In genomic region chr14:75979641-75980422, GRCh38 we compare ENCODE assay signal across 8 cellular contexts. TPM values are rescaled to one million over a fixed set of nuclear protein-coding genes. Genes with fewer than 3 reads are reported as not detected.
DNase-seq lines count a peak whose midpoint lies in the region; ATAC-seq and TF ChIP-seq lines count a peak whose summit lies in the region.

No MANE protein-coding gene starts in this region.

- H3K36me3 ChIP-seq in muscle layer of duodenum (ENCODE audit: control insufficient read depth in 1 of 2, insufficient read depth in 2 of 2, low read length in 2 of 2) (no peaks in the 10 kb centered on the region), thyroid gland (no peaks in the 10 kb centered on the region)

- WGBS in thyroid gland, 2 donors = 81 to 83% methylated on average over 25 to 27 of the region's 27 CpGs

- ATAC-seq in HG03097 (IDR thresholded peaks at IDR 0.05; ENCODE audit: low FRiP score, unreplicated experiment) (no peak), HG03571 (IDR thresholded peaks at IDR 0.05; ENCODE audit: unreplicated experiment) (no peak)

- H3K27ac ChIP-seq in muscle layer of duodenum (ENCODE audit: low read length) (peak overlapping the region; percentile 8), thyroid gland (peak overlapping the region in 2 of 3 donors; percentile 0 to 41)

- peak overlapping the region; percentile 68 for H3K4me3 ChIP-seq in choroid plexus epithelial cell (ENCODE audit: low read depth, low read length)
- H3K4me3 ChIP-seq in muscle layer of duodenum (ENCODE audit: low read depth in 1 of 2, low read length in 2 of 2) = peak overlapping the region; percentile 69 to 77
- H3K4me3 ChIP-seq in thyroid gland (replicated peaks in 1 of 3) = no peak overlapping the region

- intact Hi-C loops in thyroid gland (cut with DNase I) = loop anchor here (5.0 kb wide), 3 partner anchors 73 to 268 kb away; no protein-coding TSS in a partner anchor

- TF ChIP-seq CTCF in choroid plexus epithelial cell (conservative IDR thresholded peaks at IDR 0.05; ENCODE audit: low read depth, low read length) = no peak
- no peak for TF ChIP-seq CTCF in thyroid gland (IDR thresholded peaks at IDR 0.05)

- no peaks in the 10 kb centered on the region for H3K27me3 ChIP-seq in muscle layer of duodenum (ENCODE audit: low read depth, low read length)
- H3K27me3 ChIP-seq in thyroid gland = no peaks in the 10 kb centered on the region

- TF ChIP-seq POLR2A in thyroid gland (IDR thresholded peaks at IDR 0.05) = no peak

- peak; percentile 48 for DNase-seq in DMS 273 (lab: John Stamatoyannopoulos, UW; ENCODE audit: unreplicated experiment)
- no peak for DNase-seq in DMS 273 treated with DMSO at 0.1 percent for 48 hours (lab: John Stamatoyannopoulos, UW)
- no peak for DNase-seq in choroid plexus epithelial cell (ENCODE audit: low read depth)
- no peak for DNase-seq in thyroid gland
- no peak for DNase-seq in SKM-1 (lab: John Stamatoyannopoulos, UW; ENCODE audit: unreplicated experiment)

- H3K9me3 ChIP-seq in muscle layer of duodenum (ENCODE audit: control insufficient read depth in 1 of 2, low read length in 2 of 2) (no peaks in the 10 kb centered on the region), thyroid gland (no peaks in the 10 kb centered on the region)

- H3K4me1 ChIP-seq in muscle layer of duodenum (ENCODE audit: control insufficient read depth in 1 of 2, insufficient read depth in 2 of 2, low read length in 2 of 2) = peaks cover 10 to 15% of the 10 kb centered on the region in 2 donors
- H3K4me1 ChIP-seq in thyroid gland = peaks cover 13 to 16% of the 10 kb centered on the region in 2 donors

RNA-seq across cellular contexts. Expression of gene TGFB3, which starts 2.0 kb away (rescaled TPM):
- 10 to 100 TPM in 3 of 4 donors, 1 to 10 TPM in 1; 8.0 to 14.7 (median 11.3) TPM for total RNA-seq in thyroid gland

RNA-seq across cellular contexts. Expression of gene IFT43, which starts 5.7 kb away (rescaled TPM):
- total RNA-seq in thyroid gland = 10 to 100 TPM; 39.0 to 59.8 (median 52.4) TPM

Comparison
In these comparisons a context has a peak if more than half of its experiments do, and no peak if none do; other contexts are left out.
1. H3K4me3 ChIP-seq: peak in choroid plexus epithelial cell (single experiment) and muscle layer of duodenum (2 of 2); none in thyroid gland (0 of 3).